ENCODE assay signal across 25 cellular contexts in the genomic region with DNA sequence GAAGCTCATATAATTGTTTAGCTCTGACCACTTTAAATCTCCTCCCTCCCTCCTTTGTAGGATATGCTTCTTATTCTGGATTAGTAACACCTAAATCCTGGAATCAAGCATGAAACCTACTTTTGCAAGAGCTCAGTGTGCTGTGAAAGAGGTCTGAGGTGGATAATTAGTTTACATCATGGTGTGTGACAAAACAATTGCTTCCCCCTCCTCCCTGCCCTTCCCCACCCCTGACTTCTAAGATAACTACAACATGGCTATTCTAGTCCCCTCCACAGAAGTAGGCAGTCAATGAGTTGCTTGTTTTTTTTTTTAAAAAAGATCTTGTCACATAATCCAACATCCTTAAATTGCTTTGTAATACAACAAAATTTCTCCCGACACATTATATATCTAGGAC.
"Had no signal": no experiment of that assay in that cellular context is flagged by ENCODE, and none has a peak within 500 bp of the region (broad histone marks: within the 10 kb centered on the region; RNA-seq: fewer than 3 reads in every experiment).

No MANE protein-coding gene starts in this region.

- H3K4me3 Mint-ChIP-seq: memory B cell; natural killer cell; neural crest cell; stimulated activated effector memory CD8-positive, alpha-beta T cell treated with anti-CD3 and anti-CD28 coated beads, Interleukin-12 subunit alpha, Interleukin-12 subunit beta, amount 100 ng/mL, for 72 hours had no signal

- FAIRE-seq: kidney had no signal

- H3K36me3 Mint-ChIP-seq: memory B cell; natural killer cell; stimulated activated effector memory CD8-positive, alpha-beta T cell treated with anti-CD3 and anti-CD28 coated beads, Interleukin-12 subunit alpha, Interleukin-12 subunit beta, amount 100 ng/mL, for 72 hours had no signal

- H3K27me3 Mint-ChIP-seq: memory B cell had no signal

- ATAC-seq: esophagus mucosa; gastrocnemius medialis; heart left ventricle; left lobe of liver; natural killer cell; stimulated activated effector memory CD8-positive, alpha-beta T cell treated with anti-CD3 and anti-CD28 coated beads, Interleukin-12 subunit alpha, Interleukin-12 subunit beta, amount 100 ng/mL, for 72 hours had no signal

- H3K9me3 ChIP-seq: gastrocnemius medialis, heart left ventricle, prostate gland, right atrium auricular region, sigmoid colon, stomach, thyroid gland, vagina had no signal

- H3K36me3 ChIP-seq: gastrocnemius medialis, heart left ventricle, prostate gland, right atrium auricular region, sigmoid colon, stomach, thyroid gland, vagina had no signal

- H3K27me3 ChIP-seq: dorsolateral prefrontal cortex, gastrocnemius medialis, heart left ventricle, hepatocyte, right atrium auricular region, sigmoid colon, stomach, thyroid gland, vagina had no signal

- H3K27ac ChIP-seq: dorsolateral prefrontal cortex, epithelial cell of prostate, gastrocnemius medialis, heart left ventricle, hepatocyte, prostate gland, right atrium auricular region, sigmoid colon, stomach, thyroid gland, vagina had no signal

- H3K27ac Mint-ChIP-seq: memory B cell; natural killer cell; stimulated activated effector memory CD8-positive, alpha-beta T cell treated with anti-CD3 and anti-CD28 coated beads, Interleukin-12 subunit alpha, Interleukin-12 subunit beta, amount 100 ng/mL, for 72 hours had no signal

- DNase-seq: dorsolateral prefrontal cortex; effector CD4-positive, alpha-beta T cell; foreskin fibroblast; gastrocnemius medialis; heart left ventricle; kidney; natural killer cell; sigmoid colon; stimulated activated CD4-positive, alpha-beta T cell treated with anti-CD3 and anti-CD28 coated beads, Interleukin-2, amount 100 ng/mL, for 24 hours; stimulated activated CD4-positive, alpha-beta T cell treated with anti-CD3 and anti-CD28 coated beads, Interleukin-4, amount 100 ng/mL, for 24 hours; stimulated activated naive CD4-positive, alpha-beta T cell treated with Interleukin-2 at 50 U/mL for 16 hours; stomach; thyroid gland; trophoblast cell had no signal

- H3K4me3 ChIP-seq: dorsolateral prefrontal cortex, gastrocnemius medialis, heart left ventricle, hepatocyte, lung, prostate gland, right atrium auricular region, sigmoid colon, stomach, thyroid gland, vagina had no signal

- H2AFZ ChIP-seq: hepatocyte had no signal

- H3K4me1 Mint-ChIP-seq: natural killer cell had no signal

- H3K79me2 ChIP-seq: hepatocyte had no signal

- H3K9me3 Mint-ChIP-seq: memory B cell; neural crest cell; stimulated activated effector memory CD8-positive, alpha-beta T cell treated with anti-CD3 and anti-CD28 coated beads, Interleukin-12 subunit alpha, Interleukin-12 subunit beta, amount 100 ng/mL, for 72 hours had no signal

- H3K4me2 ChIP-seq: hepatocyte had no signal

- H3K4me1 ChIP-seq: prostate gland, sigmoid colon, stomach, vagina had no signal
